In genomic region chr1:32933742-32934322, GRCh38 we compare ENCODE assay signal across 1 cellular context.
A peak's percentile ranks its signal among the peaks of the same experiment; 100 is the strongest.
TF ChIP-seq lines count a peak whose summit lies in the region.

No MANE protein-coding gene starts in this region.

TF ChIP-seq in HepG2, 621 proteins besides CTCF, POLR2A, EP300 and RAD21 (continued from another document and continues in another):
- TF ChIP-seq HNF1A (IDR thresholded peaks at IDR 0.05; ENCODE audit: low read depth) = peak; percentile 58; the same call in 1 of the 2 replicates
- peak; percentile 77 for TF ChIP-seq HNF1A (CRISPR knock-in tag; IDR thresholded peaks at IDR 0.05; ENCODE audit: borderline replicate concordance)
- TF ChIP-seq HOXA3 (CRISPR knock-in tag; IDR thresholded peaks at IDR 0.05) = peak; percentile 82
- no peak for TF ChIP-seq ATF1 (CRISPR knock-in tag; IDR thresholded peaks at IDR 0.05)
- TF ChIP-seq XRCC5 (optimal IDR thresholded peaks at IDR 0.05; ENCODE audit: low read length) = peak; percentile 46
- peak; percentile 95 for TF ChIP-seq SOX5 (CRISPR knock-in tag; IDR thresholded peaks at IDR 0.05; ENCODE audit: borderline replicate concordance)
- TF ChIP-seq ZNF280D (CRISPR knock-in tag; IDR thresholded peaks at IDR 0.05) = no peak
- TF ChIP-seq ARNT2 (CRISPR knock-in tag; IDR thresholded peaks at IDR 0.05; ENCODE audit: low read depth) = no peak; the same call in 1 of the 2 replicates
- TF ChIP-seq BCLAF1 (IDR thresholded peaks at IDR 0.05) = no peak
- no peak for TF ChIP-seq ZNF674 (CRISPR knock-in tag; IDR thresholded peaks at IDR 0.05; ENCODE audit: low read depth)
- no peak for TF ChIP-seq ZNF337 (CRISPR knock-in tag; IDR thresholded peaks at IDR 0.05; ENCODE audit: borderline replicate concordance, low read depth)
- 0 out of 4 replicates have a peak, but pooled peaks of 1 of the 2 experiments have one; percentile 26 for TF ChIP-seq ATF4 (CRISPR knock-in tag; IDR thresholded peaks at IDR 0.05)
- TF ChIP-seq HNRNPK (IDR thresholded peaks at IDR 0.05; ENCODE audit: low read depth, low read length, poor library complexity, severe bottlenecking) = no peak
- TF ChIP-seq REXO4 (CRISPR knock-in tag; IDR thresholded peaks at IDR 0.05; ENCODE audit: borderline replicate concordance) = no peak
- no peak for TF ChIP-seq ZNF253 (CRISPR knock-in tag; IDR thresholded peaks at IDR 0.05; ENCODE audit: borderline replicate concordance)
- TF ChIP-seq RBM39 (IDR thresholded peaks at IDR 0.05; ENCODE audit: low read depth, low read length, poor library complexity, severe bottlenecking) = no peak
- TF ChIP-seq SMAD9 (CRISPR knock-in tag; IDR thresholded peaks at IDR 0.05) = no peak
- no peak for TF ChIP-seq SSRP1 (CRISPR knock-in tag; IDR thresholded peaks at IDR 0.05)
- no peak for TF ChIP-seq ZBTB44 (CRISPR knock-in tag; IDR thresholded peaks at IDR 0.05)
- TF ChIP-seq KDM1A (CRISPR knock-in tag; IDR thresholded peaks at IDR 0.05) = no peak
- TF ChIP-seq ZNF782 (CRISPR knock-in tag; IDR thresholded peaks at IDR 0.05; ENCODE audit: borderline replicate concordance) = no peak
- no peak for TF ChIP-seq SALL2 (CRISPR knock-in tag; IDR thresholded peaks at IDR 0.05)
- TF ChIP-seq ATF6 (CRISPR knock-in tag; conservative IDR thresholded peaks at IDR 0.05) = no peak
- TF ChIP-seq MZF1 (CRISPR knock-in tag; IDR thresholded peaks at IDR 0.05; ENCODE audit: borderline replicate concordance) = no peak
- TF ChIP-seq ZNF414 (CRISPR knock-in tag; IDR thresholded peaks at IDR 0.05) = 0 out of 2 replicates have a peak, but pooled peaks have one; percentile 36
- no peak for TF ChIP-seq NR2F6 (IDR thresholded peaks at IDR 0.05)
- TF ChIP-seq NR2F6 (CRISPR knock-in tag; IDR thresholded peaks at IDR 0.05) = peak; percentile 61; the same call in 1 of the 2 replicates
- peak; percentile 6; the same call in 1 of the 2 replicates for TF ChIP-seq ARID3A (IDR thresholded peaks at IDR 0.05; ENCODE audit: low read depth, low read length)
- TF ChIP-seq CREM (IDR thresholded peaks at IDR 0.05) = peak; percentile 65; the same call in 1 of the 2 replicates
- no peak for TF ChIP-seq CREM (CRISPR knock-in tag; IDR thresholded peaks at IDR 0.05)
- peak; percentile 47 for TF ChIP-seq CBX1 (IDR thresholded peaks at IDR 0.05; ENCODE audit: low read depth)
- TF ChIP-seq POGK (CRISPR knock-in tag; conservative IDR thresholded peaks at IDR 0.05) = no peak
- no peak for TF ChIP-seq JUND (CRISPR knock-in tag; IDR thresholded peaks at IDR 0.05)
- TF ChIP-seq ZC3H13 (CRISPR knock-in tag; IDR thresholded peaks at IDR 0.05) = no peak
- TF ChIP-seq SETDB1 (CRISPR knock-in tag; IDR thresholded peaks at IDR 0.05; ENCODE audit: borderline replicate concordance) = no peak
- peak; percentile 84; the same call in 1 of the 2 replicates for TF ChIP-seq NKX3-1 (CRISPR knock-in tag; IDR thresholded peaks at IDR 0.05)
- TF ChIP-seq PBX3 (CRISPR knock-in tag; IDR thresholded peaks at IDR 0.05; ENCODE audit: borderline replicate concordance) = no peak
- TF ChIP-seq ZNF670 (CRISPR knock-in tag; IDR thresholded peaks at IDR 0.05; ENCODE audit: borderline replicate concordance) = 0 out of 2 replicates have a peak, but pooled peaks have one; percentile 47
- no peak for TF ChIP-seq ZNF350 (CRISPR knock-in tag; IDR thresholded peaks at IDR 0.05; ENCODE audit: borderline replicate concordance, low read depth)
- TF ChIP-seq ZSCAN25 (CRISPR knock-in tag; IDR thresholded peaks at IDR 0.05) = no peak
